ENCODE assay signal across 8 cellular contexts in the genomic region with DNA sequence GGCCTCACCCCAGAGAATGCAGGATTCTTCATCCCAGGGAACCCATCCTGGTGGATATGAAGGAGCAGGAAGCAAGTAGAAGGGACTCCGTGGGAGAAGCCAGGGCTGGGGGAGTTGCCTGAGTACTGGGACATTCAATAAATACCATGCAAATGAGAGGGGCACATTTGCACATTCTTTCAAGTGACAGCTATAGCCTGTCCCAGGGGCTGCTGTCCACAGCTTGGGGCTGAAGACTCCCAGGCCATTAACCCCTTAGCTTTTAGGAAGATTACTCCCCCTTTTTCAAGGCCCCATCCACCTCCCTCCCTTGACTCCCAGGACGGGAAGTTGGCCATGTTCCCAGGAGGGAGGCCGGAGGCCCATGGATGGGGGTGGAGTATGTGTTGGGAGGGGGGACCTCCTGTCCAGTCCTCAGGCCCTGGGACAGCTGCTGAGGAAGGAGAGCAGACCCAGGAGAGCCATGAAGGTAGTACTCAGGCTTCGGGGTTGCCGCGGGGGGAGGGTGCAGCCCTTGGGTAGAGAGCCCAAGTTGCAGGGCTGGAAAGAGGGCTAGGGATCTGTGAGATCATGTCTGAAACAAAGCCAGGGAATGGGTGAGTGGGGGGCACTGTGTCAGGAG. TPM values are rescaled to one million over a fixed set of nuclear protein-coding genes. Genes with fewer than 3 reads are reported as not detected.
DNase-seq lines count a peak whose midpoint lies in the region; ATAC-seq, FAIRE-seq and TF ChIP-seq lines count a peak whose summit lies in the region.

No MANE protein-coding gene starts in this region.

- no peak for FAIRE-seq in astrocyte (lab: Jason Lieb, UNC)

- H2AFZ ChIP-seq in astrocyte (ENCODE audit: low read depth, low read length): no peak overlapping the region

- H3K4me1 ChIP-seq in HAP-1: peaks cover 30% of the 10 kb centered on the region
- peaks cover 75% of the 10 kb centered on the region for H3K4me1 ChIP-seq in astrocyte (ENCODE audit: insufficient read depth, low read length)
- peaks cover 46% of the 10 kb centered on the region for H3K4me1 ChIP-seq in iPS-20b (ENCODE audit: insufficient read depth, low read length)

- H3K9me3 ChIP-seq in HAP-1 (no peaks in the 10 kb centered on the region), astrocyte (ENCODE audit: insufficient read depth, low read depth, low read length) (no peaks in the 10 kb centered on the region), iPS-20b (ENCODE audit: insufficient read depth, low read depth, low read length) (no peaks in the 10 kb centered on the region)

- H3K4me2 ChIP-seq in astrocyte (ENCODE audit: low read length): peak overlapping the region; percentile 94

- H3K9ac ChIP-seq in astrocyte (ENCODE audit: low read length): peak overlapping the region; percentile 79
- H3K9ac ChIP-seq in iPS-20b (ENCODE audit: low read depth, low read length): no peak overlapping the region

- H3K9me3 Mint-ChIP-seq in astrocyte (ENCODE audit: unreplicated experiment): peaks cover 3% of the 10 kb centered on the region
- no peaks in the 10 kb centered on the region for H3K9me3 Mint-ChIP-seq in activated naive CD8-positive, alpha-beta T cell treated with anti-CD3 and anti-CD28 coated beads, Interleukin-2, amount 50 U/mL, for 24 hours

- in situ Hi-C loops in HAP-1 (cut with MboI; ENCODE audit: low sequenced_read_pairs): no loop called here

- peak overlapping the region; percentile 79 for H3K4me3 Mint-ChIP-seq in astrocyte (ENCODE audit: unreplicated experiment)
- H3K4me3 Mint-ChIP-seq in activated naive CD8-positive, alpha-beta T cell treated with anti-CD3 and anti-CD28 coated beads, Interleukin-2, amount 50 U/mL, for 24 hours: no peak overlapping the region

- H3K27ac ChIP-seq in astrocyte (ENCODE audit: low read depth, low read length) (peak overlapping the region; percentile 85), iPS-20b (ENCODE audit: low read length) (no peak overlapping the region), skin epidermis (peak overlapping the region in 20 of 21 experiments; percentile 66 to 95 (median 88))

- DNase-seq in HAP-1 (ENCODE audit: low spot score in 2 of 2) (peak; percentile 55 to 66), astrocyte (ENCODE audit: low read depth) (no peak), iPS-NIHi11 (ENCODE audit: low spot score) (no peak)
- DNase-seq in activated naive CD8-positive, alpha-beta T cell treated with anti-CD3 and anti-CD28 coated beads, Interleukin-2, amount 50 U/mL, for 24 hours: no peak

- H3K4me1 Mint-ChIP-seq in astrocyte (ENCODE audit: low read depth, unreplicated experiment): peaks cover 59% of the 10 kb centered on the region
- peaks cover 36% of the 10 kb centered on the region for H3K4me1 Mint-ChIP-seq in activated naive CD8-positive, alpha-beta T cell treated with anti-CD3 and anti-CD28 coated beads, Interleukin-2, amount 50 U/mL, for 24 hours

- peaks cover 3% of the 10 kb centered on the region for H3K36me3 Mint-ChIP-seq in astrocyte (ENCODE audit: low read depth, unreplicated experiment)
- H3K36me3 Mint-ChIP-seq in activated naive CD8-positive, alpha-beta T cell treated with anti-CD3 and anti-CD28 coated beads, Interleukin-2, amount 50 U/mL, for 24 hours (ENCODE audit: low read depth): no peaks in the 10 kb centered on the region

- H3K36me3 ChIP-seq in HAP-1 (replicated peaks) (no peaks in the 10 kb centered on the region), astrocyte (ENCODE audit: insufficient read depth, low read length) (no peaks in the 10 kb centered on the region), iPS-20b (ENCODE audit: insufficient read depth, low read depth, low read length) (no peaks in the 10 kb centered on the region; the same call in 1 of the 2 replicates)

- H3K27ac Mint-ChIP-seq in astrocyte (ENCODE audit: unreplicated experiment): peak overlapping the region; percentile 77
- H3K27ac Mint-ChIP-seq in activated naive CD8-positive, alpha-beta T cell treated with anti-CD3 and anti-CD28 coated beads, Interleukin-2, amount 50 U/mL, for 24 hours: no peak overlapping the region

- H3K27me3 ChIP-seq in HAP-1 (ENCODE audit: low read depth) (no peaks in the 10 kb centered on the region), astrocyte (ENCODE audit: insufficient read depth, low read length) (no peaks in the 10 kb centered on the region), iPS-20b (ENCODE audit: insufficient read depth, low read length) (peaks cover 32% of the 10 kb centered on the region)

- H3K4me3 ChIP-seq in HAP-1 (no peak overlapping the region), astrocyte (ENCODE audit: insufficient read depth, low read depth, low read length) (no peak overlapping the region), iPS-20b (ENCODE audit: low read length) (peak overlapping the region; percentile 61; the same call in 1 of the 2 replicates), skin epidermis (peak overlapping the region in 6 of 7 experiments; percentile 20 to 51 (median 40))

- no peaks in the 10 kb centered on the region for H3K27me3 Mint-ChIP-seq in astrocyte (ENCODE audit: low read depth, unreplicated experiment)
- no peaks in the 10 kb centered on the region for H3K27me3 Mint-ChIP-seq in activated naive CD8-positive, alpha-beta T cell treated with anti-CD3 and anti-CD28 coated beads, Interleukin-2, amount 50 U/mL, for 24 hours

- peaks cover 32% of the 10 kb centered on the region for H3K79me2 ChIP-seq in astrocyte (ENCODE audit: insufficient read depth, low read length)

- TF ChIP-seq CTCF in astrocyte (IDR thresholded peaks at IDR 0.05; ENCODE audit: insufficient read depth, low read depth, low read length): no peak

- ATAC-seq in GM19035 (IDR thresholded peaks at IDR 0.05; ENCODE audit: unreplicated experiment): no peak
- no peak for ATAC-seq in HG03095 (IDR thresholded peaks at IDR 0.05; ENCODE audit: unreplicated experiment)
- ATAC-seq in activated naive CD8-positive, alpha-beta T cell treated with anti-CD3 and anti-CD28 coated beads, Interleukin-2, amount 50 U/mL, for 24 hours: no peak

- H4K20me1 ChIP-seq in astrocyte (ENCODE audit: insufficient read depth, low read length): peaks cover 11% of the 10 kb centered on the region

RNA-seq across cellular contexts. Expression of a gene that starts 1.0 kb away (rescaled TPM):
- total RNA-seq in astrocyte: 15.4 and 21.1 TPM in 2 replicates

RNA-seq across cellular contexts. Expression of a gene that starts 30.3 kb away (rescaled TPM):
- 21.8 and 22.8 TPM in 2 replicates for total RNA-seq in astrocyte

RNA-seq across cellular contexts. Expression of a gene that starts 42.6 kb away (rescaled TPM):
- 231 and 242 TPM in 2 replicates for total RNA-seq in astrocyte

RNA-seq across cellular contexts. Expression of a gene that starts 48.6 kb away (rescaled TPM):
- total RNA-seq in astrocyte: 20.8 and 26.3 TPM in 2 replicates

RNA-seq across cellular contexts. Expression of a gene that starts 54.4 kb away (rescaled TPM):
- total RNA-seq in astrocyte: not detected in 2 replicates

Comparison
In these comparisons a context has a peak if more than half of its experiments do, and no peak if none do; other contexts are left out.
1. DNase-seq: peak in HAP-1 (2 of 2); none in astrocyte (single experiment), iPS-NIHi11 (single experiment) and activated naive CD8-positive, alpha-beta T cell treated with anti-CD3 and anti-CD28 coated beads, Interleukin-2, amount 50 U/mL, for 24 hours (single experiment).
2. H3K4me3 ChIP-seq: peak in iPS-20b (single experiment) and skin epidermis (6 of 7); none in HAP-1 (single experiment) and astrocyte (single experiment).